ENCODE assay signal across 17 cellular contexts in genomic region chrX:24423960-24424359, GRCh38. TPM values are rescaled to one million over a fixed set of nuclear protein-coding genes. Genes with fewer than 3 reads are reported as not detected.
DNase-seq lines count a peak whose midpoint lies in the region; ATAC-seq, FAIRE-seq and TF ChIP-seq lines count a peak whose summit lies in the region.
"Had no signal": no experiment of that assay in that cellular context is flagged by ENCODE, and none has a peak within 500 bp of the region (broad histone marks: within the 10 kb centered on the region; RNA-seq: fewer than 3 reads in every experiment).

No MANE protein-coding gene starts in this region.

- no peak for ATAC-seq in HG03457 (IDR thresholded peaks at IDR 0.05; ENCODE audit: unreplicated experiment)
- ATAC-seq: left lobe of liver, PC-3 had no signal

- no peak for TF ChIP-seq CTCF in epithelial cell of esophagus (IDR thresholded peaks at IDR 0.05; ENCODE audit: insufficient read depth, low read depth, low read length, missing control alignments)
- no peak for TF ChIP-seq CTCF in GM10266 (IDR thresholded peaks at IDR 0.05; ENCODE audit: control insufficient read depth, insufficient read depth, low read depth, missing control alignments)

- H3K9me3 ChIP-seq in small intestine (ENCODE audit: control insufficient read depth, low read depth) = no peaks in the 10 kb centered on the region
- H3K9me3 ChIP-seq: right lobe of liver had no signal

- WGBS in small intestine, 3 donors = 23 to 60% (median 44%) methylated on average over 2 of the region's 2 CpGs

- no peak overlapping the region for H3K27ac ChIP-seq in small intestine (ENCODE audit: low read depth in 1 of 2, low read length in 1 of 2)
- H3K27ac ChIP-seq: right lobe of liver had no signal

- no peak for FAIRE-seq in small intestine (lab: Jason Lieb, UNC)

- H3K4me1 ChIP-seq in small intestine (ENCODE audit: control insufficient read depth in 2 of 2, insufficient read depth in 1 of 2, low read depth in 1 of 2, low read length in 1 of 2) = no peaks in the 10 kb centered on the region

- no peaks in the 10 kb centered on the region for H3K27me3 ChIP-seq in small intestine (ENCODE audit: control insufficient read depth in 2 of 2, insufficient read depth in 2 of 2, low read length in 2 of 2)
- H3K27me3 ChIP-seq: right lobe of liver had no signal

- no peaks in the 10 kb centered on the region for H3K36me3 ChIP-seq in small intestine (ENCODE audit: control insufficient read depth in 2 of 2, insufficient read depth in 2 of 2, low read length in 2 of 2)
- H3K36me3 ChIP-seq: right lobe of liver had no signal

- DNase-seq in NCI-H345 (lab: John Stamatoyannopoulos, UW) (peak; percentile 12), epithelial cell of esophagus (ENCODE audit: low read depth) (peak; percentile 50), kidney tubule cell (ENCODE audit: low spot score) (peak; percentile 51), small intestine (peak; percentile 5), ureter (ENCODE audit: low spot score) (no peak), NCI-H1694 treated with DMSO at 0.1 percent for 48 hours (lab: John Stamatoyannopoulos, UW) (no peak), GM10266 (ENCODE audit: extremely low spot score) (no peak)
- DNase-seq: activated CD4-positive, alpha-beta T cell treated with anti-CD3 and anti-CD28 coated beads for 4 hours; activated naive CD4-positive, alpha-beta T cell treated with Interleukin-2 at 50 U/mL for 16 hours; dermis blood vessel endothelial cell; NCI-H2081; NCI-H524 treated with DMSO at 0.1 percent for 48 hours; PC-3; right lobe of liver; stimulated activated CD4-positive, alpha-beta T cell treated with anti-CD3 and anti-CD28 coated beads, Interleukin-2, amount 100 ng/mL, for 48 hours had no signal

- H3K4me3 ChIP-seq in epithelial cell of esophagus (ENCODE audit: low read length) (no peak overlapping the region), small intestine (ENCODE audit: low read depth in 1 of 2, low read length in 2 of 2) (no peak overlapping the region)
- H3K4me3 ChIP-seq: right lobe of liver had no signal

RNA-seq across cellular contexts. Expression of gene PDK3, which starts 41.1 kb away (rescaled TPM):
- polyA plus RNA-seq in small intestine = 10 to 100 TPM in 1 of 3 donors, 1 to 10 TPM in 2; 7.1 to 13.6 (median 8.9) TPM
- total RNA-seq in ureter = 22.7 TPM

Comparison
In these comparisons a context has a peak if more than half of its experiments do, and no peak if none do; other contexts are left out.
1. DNase-seq: peak in NCI-H345 (single experiment), epithelial cell of esophagus (single experiment), kidney tubule cell (single experiment) and small intestine (single experiment); none in ureter (single experiment), NCI-H1694 treated with DMSO at 0.1 percent for 48 hours (single experiment) and GM10266 (single experiment).